In genomic region chr2:148350211-148350610, GRCh38 we compare ENCODE assay signal across 17 cellular contexts.
DNase-seq lines count a peak whose midpoint lies in the region; ATAC-seq lines count a peak whose summit lies in the region.
"Had no signal": no experiment of that assay in that cellular context is flagged by ENCODE, and none has a peak within 500 bp of the region (broad histone marks: within the 10 kb centered on the region; RNA-seq: fewer than 3 reads in every experiment).

No MANE protein-coding gene starts in this region.

- H3K27ac ChIP-seq in effector memory CD4-positive, alpha-beta T cell (ENCODE audit: insufficient read depth, low read length, poor library complexity, severe bottlenecking): no peak overlapping the region
- H3K27ac ChIP-seq: BLaER1, HL-60 had no signal

- ATAC-seq in activated CD4-positive, CD25-positive, alpha-beta regulatory T cell treated with anti-CD3 and anti-CD28 coated beads, Interleukin-2, amount 50 U/mL, for 24 hours: no peak
- ATAC-seq: HCT116 had no signal

- DNase-seq in LHCN-M2 (ENCODE audit: low read depth) (peak; percentile 10), amniotic epithelial cell (ENCODE audit: low read depth) (peak; percentile 46), iris pigment epithelial cell (ENCODE audit: low read depth) (peak; percentile 52), DMS79 (lab: John Stamatoyannopoulos, UW) (no peak)
- no peak for DNase-seq in effector memory CD4-positive, alpha-beta T cell
- DNase-seq: ACHN; CD4-positive, alpha-beta memory T cell; DMS153; DMS79 treated with DMSO at 0.1 percent for 48 hours; GF-D8; GOT3; H7; HFFc6 had no signal

- no peaks in the 10 kb centered on the region for H3K36me3 ChIP-seq in effector memory CD4-positive, alpha-beta T cell (ENCODE audit: control insufficient read depth, insufficient read depth, low read length)

- H3K9me3 ChIP-seq in effector memory CD4-positive, alpha-beta T cell (ENCODE audit: control insufficient read depth, low read length): no peaks in the 10 kb centered on the region

- H3K27me3 ChIP-seq in effector memory CD4-positive, alpha-beta T cell (replicated peaks; ENCODE audit: control insufficient read depth, insufficient read depth, low read length, poor library complexity, severe bottlenecking): no peaks in the 10 kb centered on the region
- H3K27me3 ChIP-seq: BLaER1 had no signal

- no peak overlapping the region for H3K4me3 ChIP-seq in effector memory CD4-positive, alpha-beta T cell (ENCODE audit: insufficient read depth, low read depth, low read length, poor library complexity, severe bottlenecking)
- H3K4me3 ChIP-seq: BLaER1 had no signal

- H3K4me1 ChIP-seq in effector memory CD4-positive, alpha-beta T cell (ENCODE audit: control insufficient read depth, insufficient read depth, low read length, poor library complexity, severe bottlenecking): no peaks in the 10 kb centered on the region
- H3K4me1 ChIP-seq: BLaER1 had no signal

Comparison
In these comparisons a context has a peak if more than half of its experiments do, and no peak if none do; other contexts are left out.
1. DNase-seq: peak in LHCN-M2 (single experiment), amniotic epithelial cell (single experiment) and iris pigment epithelial cell (single experiment); none in DMS79 (single experiment) and effector memory CD4-positive, alpha-beta T cell (0 of 3).